17 cellular contexts compared by ENCODE assay signal in genomic region chr16:31485571-31485970, GRCh38. TPM values are rescaled to one million over a fixed set of nuclear protein-coding genes. Genes with fewer than 3 reads are reported as not detected.
DNase-seq lines count a peak whose midpoint lies in the region; ATAC-seq, FAIRE-seq and TF ChIP-seq lines count a peak whose summit lies in the region.
"Had no signal": no experiment of that assay in that cellular context is flagged by ENCODE, and none has a peak within 500 bp of the region (broad histone marks: within the 10 kb centered on the region; RNA-seq: fewer than 3 reads in every experiment).

No MANE protein-coding gene starts in this region.

- H3K36me3 Mint-ChIP-seq in WTC11, result peaks cover under 1% of the 10 kb centered on the region; the same call in 1 of the 2 replicates
- H3K36me3 Mint-ChIP-seq in activated CD8-positive, alpha-beta T cell treated with anti-CD3 and anti-CD28 coated beads, Interleukin-2, amount 10 ng/mL, durations not matched to agents 7 days and 5 days (ENCODE audit: low read depth), result peaks cover 3% of the 10 kb centered on the region

- TF ChIP-seq CTCF in WTC11 (IDR thresholded peaks at IDR 0.05) (no peak), HepG2 (CRISPR knock-in tag; IDR thresholded peaks at IDR 0.05) (no peak), upper lobe of left lung (IDR thresholded peaks at IDR 0.05) (no peak)

- H3K27ac Mint-ChIP-seq in WTC11, result no peak overlapping the region
- no peak overlapping the region for H3K27ac Mint-ChIP-seq in activated CD8-positive, alpha-beta T cell treated with anti-CD3 and anti-CD28 coated beads, Interleukin-2, amount 10 ng/mL, durations not matched to agents 7 days and 5 days
- H3K27ac Mint-ChIP-seq: HFFc6 had no signal

- intact Hi-C loops in HepG2 (cut with micrococcal nuclease; ENCODE audit: unreplicated experiment), result no loop called here

- H2AFZ ChIP-seq in HepG2 (ENCODE audit: low read length), result no peak overlapping the region

- ATAC-seq in WTC11, result no peak
- no peak for ATAC-seq in HepG2
- no peak for ATAC-seq in upper lobe of left lung (ENCODE audit: low FRiP score in 2 of 2)
- ATAC-seq in activated CD8-positive, alpha-beta T cell treated with anti-CD3 and anti-CD28 coated beads, Interleukin-2, amount 10 ng/mL, durations not matched to agents 7 days and 5 days, result no peak
- ATAC-seq: PC-3 had no signal

- peaks cover 32% of the 10 kb centered on the region for H3K4me1 ChIP-seq in HepG2 (ENCODE audit: insufficient read depth, low read length)
- peaks cover 18 to 39% (median 29%) of the 10 kb centered on the region in 4 donors for H3K4me1 ChIP-seq in upper lobe of left lung
- H3K4me1 ChIP-seq in SJCRH30, result peaks cover 7% of the 10 kb centered on the region; the same call in 1 of the 2 replicates
- H3K4me1 ChIP-seq: BE2C had no signal

- peaks cover 8% of the 10 kb centered on the region for H3K4me1 Mint-ChIP-seq in WTC11
- peaks cover 11% of the 10 kb centered on the region for H3K4me1 Mint-ChIP-seq in activated CD8-positive, alpha-beta T cell treated with anti-CD3 and anti-CD28 coated beads, Interleukin-2, amount 10 ng/mL, durations not matched to agents 7 days and 5 days (ENCODE audit: low read depth)

- no peak for TF ChIP-seq RAD21 in HepG2 (CRISPR knock-in tag; IDR thresholded peaks at IDR 0.05)

- TF ChIP-seq POLR2A in HepG2 (IDR thresholded peaks at IDR 0.05; ENCODE audit: insufficient read depth in 1 of 2, low read depth in 2 of 2, low read length in 2 of 2) (no peak), upper lobe of left lung (IDR thresholded peaks at IDR 0.05) (no peak)

- no peaks in the 10 kb centered on the region for H3K9me3 Mint-ChIP-seq in WTC11
- no peaks in the 10 kb centered on the region for H3K9me3 Mint-ChIP-seq in activated CD8-positive, alpha-beta T cell treated with anti-CD3 and anti-CD28 coated beads, Interleukin-2, amount 10 ng/mL, durations not matched to agents 7 days and 5 days (ENCODE audit: insufficient read depth)
- H3K9me3 Mint-ChIP-seq: HFFc6 had no signal

- H3K9ac ChIP-seq in HepG2 (ENCODE audit: insufficient read depth, low read depth, low read length), result no peak overlapping the region
- H3K9ac ChIP-seq: KMS-11 had no signal

- H4K20me1 ChIP-seq in HepG2 (ENCODE audit: insufficient read depth, low read length), result no peaks in the 10 kb centered on the region

- no peaks in the 10 kb centered on the region for H3K9me3 ChIP-seq in HepG2 (ENCODE audit: low read length)
- no peaks in the 10 kb centered on the region for H3K9me3 ChIP-seq in upper lobe of left lung
- H3K9me3 ChIP-seq in SJCRH30 (replicated peaks), result no peaks in the 10 kb centered on the region
- H3K9me3 ChIP-seq: BE2C had no signal

- no peak overlapping the region for H3K4me2 ChIP-seq in HepG2 (ENCODE audit: low read depth, low read length)
- H3K4me2 ChIP-seq: KMS-11 had no signal

- TF ChIP-seq EP300 in HepG2 (IDR thresholded peaks at IDR 0.05; ENCODE audit: low read depth in 2 of 2, low read length in 2 of 2) (no peak), HepG2 (CRISPR knock-in tag; IDR thresholded peaks at IDR 0.05; ENCODE audit: borderline replicate concordance) (no peak), upper lobe of left lung (IDR thresholded peaks at IDR 0.05) (no peak)

- H3K36me3 ChIP-seq in HepG2 (replicated peaks in 1 of 2; ENCODE audit: control insufficient read depth in 1 of 2, insufficient read depth in 2 of 2, low read length in 2 of 2) (peaks cover 0 to 8% of the 10 kb centered on the region in 2 experiments; a peak in 2 of 5 replicates), upper lobe of left lung (peaks cover 0 to 7% (median 3%) of the 10 kb centered on the region in 4 donors), SJCRH30 (no peaks in the 10 kb centered on the region; the same call in 1 of the 2 replicates)
- H3K36me3 ChIP-seq: BE2C had no signal

- POLR2A ChIA-PET in WTC11 (lab: Charles Lee), result no interaction called here
- POLR2A ChIA-PET in HepG2 (lab: Yijun Ruan, JAX), result interaction anchor here (0.7 to 1.9 kb wide), 2 partner anchors 9 to 228 kb away, joined by 3 to 6 read pairs; a partner anchor contains a TSS
- POLR2A ChIA-PET in activated CD8-positive, alpha-beta T cell treated with anti-CD3 and anti-CD28 coated beads, Interleukin-2, amount 10 ng/mL, durations not matched to agents 7 days and 5 days (lab: Charles Lee), result interaction anchor here (1.3 kb wide), 1 partner anchor 388 kb away, joined by 3 read pairs; the partner anchor contains the start of gene ZNF267

- FAIRE-seq in HepG2 (lab: Jason Lieb, UNC), result no peak

- peaks cover 89% of the 10 kb centered on the region for H3K27me3 Mint-ChIP-seq in WTC11 (ENCODE audit: low read depth)
- H3K27me3 Mint-ChIP-seq in activated CD8-positive, alpha-beta T cell treated with anti-CD3 and anti-CD28 coated beads, Interleukin-2, amount 10 ng/mL, durations not matched to agents 7 days and 5 days (ENCODE audit: low read depth), result peaks cover 23% of the 10 kb centered on the region

- in situ Hi-C loops in HepG2 (cut with HindIII; ENCODE audit: extremely low pct_ligation_motif_present, low pct_unique_long_range_greater_than_20kb), result no loop called here

- CTCF ChIA-PET in WTC11 (lab: Charles Lee) (interaction anchor here (1.6 kb wide), 1 partner anchor 12 kb away, joined by 5 read pairs; no protein-coding TSS in a partner anchor), HepG2 (lab: Yijun Ruan, JAX; ENCODE audit: low intra/inter-chr PET ratio, low total read pairs) (no interaction called here)
- CTCF ChIA-PET in activated CD8-positive, alpha-beta T cell treated with anti-CD3 and anti-CD28 coated beads, Interleukin-2, amount 10 ng/mL, durations not matched to agents 7 days and 5 days (lab: Charles Lee), result no interaction called here

- 0 out of 2 replicates have a peak overlapping the region, but pooled peaks have one; percentile 24 for H3K4me3 Mint-ChIP-seq in WTC11
- no peak overlapping the region for H3K4me3 Mint-ChIP-seq in activated CD8-positive, alpha-beta T cell treated with anti-CD3 and anti-CD28 coated beads, Interleukin-2, amount 10 ng/mL, durations not matched to agents 7 days and 5 days
- H3K4me3 Mint-ChIP-seq: HFFc6 had no signal

- DNase-seq in WTC11 (ENCODE audit: low spot score), result no peak
- DNase-seq in HepG2 (ENCODE audit: low spot score), result no peak
- peak in 1 of 2 donors; percentile 76 for DNase-seq in upper lobe of left lung
- DNase-seq in SJCRH30, result no peak
- no peak for DNase-seq in activated CD8-positive, alpha-beta T cell treated with anti-CD3 and anti-CD28 coated beads, Interleukin-2, amount 10 ng/mL, durations not matched to agents 7 days and 5 days
- DNase-seq: BE2C, GOT3, HFFc6, NCI-H1105, NCI-H1694 treated with DMSO at 0.1 percent for 48 hours, NCI-H345, NCI-H526 treated with DMSO at 0.1 percent for 48 hours, PC-3 had no signal

- H3K4me3 ChIP-seq in HepG2 (replicated peaks in 1 of 3; ENCODE audit: insufficient read depth in 1 of 3, low read depth in 2 of 3, low read length in 3 of 3) (no peak overlapping the region), upper lobe of left lung (peak overlapping the region in 1 of 4 donors; percentile 61), SJCRH30 (no peak overlapping the region)

- no peaks in the 10 kb centered on the region for H3K79me2 ChIP-seq in HepG2 (ENCODE audit: insufficient read depth, low read length)

- H3K27ac ChIP-seq in HepG2 (ENCODE audit: extremely low read length, insufficient read depth, low read length) (no peak overlapping the region), upper lobe of left lung (peak overlapping the region in 3 of 4 donors; percentile 53 to 70 (median 54)), SJCRH30 (no peak overlapping the region)
- H3K27ac ChIP-seq: KMS-11 had no signal

- WGBS in HepG2 (ENCODE audit: low lambda C conversion rate), result 90% methylated on average over 17 of the region's 17 CpGs
- WGBS in upper lobe of left lung, 2 donors, result 89 to 93% methylated on average over 16 to 17 of the region's 17 CpGs

- BruUV-seq in HepG2 (replicated peaks; lab: Mats Ljungman, UMichigan), result no TSS peak

- peaks cover 0 to 15% of the 10 kb centered on the region in 2 experiments; a peak in 4 of 5 replicates for H3K27me3 ChIP-seq in HepG2 (ENCODE audit: control insufficient read depth in 1 of 2, insufficient read depth in 2 of 2, low read length in 2 of 2)
- peaks cover 0 to 3% (median 0%) of the 10 kb centered on the region in 4 donors for H3K27me3 ChIP-seq in upper lobe of left lung
- no peaks in the 10 kb centered on the region for H3K27me3 ChIP-seq in SJCRH30

RNA-seq across cellular contexts. Expression of gene SLC5A2, which starts 2.6 kb away (rescaled TPM):
- total RNA-seq in WTC11 (2021) (0.83 to 1.7 TPM (median 1.1 TPM) in 3 replicates), HepG2 (2016; rRNA removed; fragmentation: Illumina TruSeq; extraction: Trizol) (0.44 and 0.97 TPM in 2 replicates), upper lobe of left lung (1 to 10 TPM in 4 of 6 donors, under 1 TPM in 2; 0.84 to 3.3 (median 1.2) TPM)
- total RNA-seq in HepG2 (2016; cell fraction: cytosol; rRNA removed; fragmentation: Illumina TruSeq; extraction: Trizol; ENCODE audit: low read depth), result 0.30 and 0.44 TPM in 2 replicates
- 0.97 TPM in 1 of 2 replicates, not detected in the other for total RNA-seq in HepG2 (2016; cell fraction: insoluble cytoplasmic fraction; rRNA removed; fragmentation: Illumina TruSeq; extraction: Trizol)
- 0.53 and 0.72 TPM in 2 replicates for total RNA-seq in HepG2 (2016; cell fraction: membrane; rRNA removed; fragmentation: Illumina TruSeq; extraction: Trizol)
- total RNA-seq in HepG2 (2016; cell fraction: nucleus; rRNA removed; fragmentation: Illumina TruSeq; extraction: Trizol), result 0.81 and 2.1 TPM in 2 replicates
- 0.24 and 0.64 TPM in 2 replicates for polyA plus RNA-seq in HepG2 (2011; rRNA removed)
- polyA plus RNA-seq in HepG2 (2011; cell fraction: cytosol; rRNA removed), result 0.10 and 0.27 TPM in 2 replicates
- 3.9 and 6.8 TPM in 2 replicates for polyA plus RNA-seq in HepG2 (2011; cell fraction: nucleus; rRNA removed)
- 2.0 and 11.8 TPM in 2 replicates for polyA plus RNA-seq in HepG2 (2012)
- 0.08 and 0.14 TPM in 2 replicates for polyA plus RNA-seq in HepG2 (2016; cell fraction: cytosol; fragmentation: Illumina TruSeq; extraction: Trizol; ENCODE audit: low read depth)
- polyA plus RNA-seq in HepG2 (2016; cell fraction: insoluble cytoplasmic fraction; fragmentation: Illumina TruSeq; extraction: Trizol; ENCODE audit: low read depth), result 0.51 TPM in 1 of 2 replicates, not detected in the other
- 0.20 and 0.42 TPM in 2 replicates for polyA plus RNA-seq in HepG2 (2016; cell fraction: membrane; fragmentation: Illumina TruSeq; extraction: Trizol; ENCODE audit: low read depth)
- polyA plus RNA-seq in HepG2 (2016; cell fraction: nucleus; fragmentation: Illumina TruSeq; extraction: Trizol; ENCODE audit: insufficient read depth, low read depth), result 3.2 TPM in 2 replicates
- 0.09 and 1.2 TPM in 2 replicates for polyA minus RNA-seq in HepG2 (2011; rRNA and poly(A)+ RNA removed; ENCODE audit: low replicate concordance)
- polyA minus RNA-seq in HepG2 (2011; cell fraction: cytosol; rRNA and poly(A)+ RNA removed), result not detected in 2 replicates
- 0.77 and 0.87 TPM in 2 replicates for polyA minus RNA-seq in HepG2 (2011; cell fraction: nucleus; rRNA and poly(A)+ RNA removed)
- 0.04 TPM in 1 of 2 replicates, not detected in the other for total RNA-seq in SJCRH30 (2014; rRNA removed; shearing (Covaris generic))
- under 1 TPM in 1 of 2 experiments, not detected in 1; 0.13 TPM for total RNA-seq in activated CD8-positive, alpha-beta T cell treated with anti-CD3 and anti-CD28 coated beads, Interleukin-2, amount 10 ng/mL, durations not matched to agents 7 days and 5 days
- total RNA-seq: MCF 10A had no signal
- polyA plus RNA-seq: AG04450 had no signal

RNA-seq across cellular contexts. Expression of gene TGFB1I1, which starts 13.6 kb away (rescaled TPM):
- total RNA-seq in WTC11 (2021), result 4.3 to 5.3 TPM (median 4.6 TPM) in 3 replicates
- total RNA-seq in HepG2 (2016; rRNA removed; fragmentation: Illumina TruSeq; extraction: Trizol), result 0.52 and 0.80 TPM in 2 replicates
- 0.53 and 0.61 TPM in 2 replicates for total RNA-seq in HepG2 (2016; cell fraction: cytosol; rRNA removed; fragmentation: Illumina TruSeq; extraction: Trizol; ENCODE audit: low read depth)
- total RNA-seq in HepG2 (2016; cell fraction: insoluble cytoplasmic fraction; rRNA removed; fragmentation: Illumina TruSeq; extraction: Trizol), result 0.31 and 0.87 TPM in 2 replicates
- 0.72 and 0.80 TPM in 2 replicates for total RNA-seq in HepG2 (2016; cell fraction: membrane; rRNA removed; fragmentation: Illumina TruSeq; extraction: Trizol)
- 0.84 and 0.97 TPM in 2 replicates for total RNA-seq in HepG2 (2016; cell fraction: nucleus; rRNA removed; fragmentation: Illumina TruSeq; extraction: Trizol)
- 2.9 TPM in 2 replicates for polyA plus RNA-seq in HepG2 (2011; rRNA removed)
- 2.2 and 2.6 TPM in 2 replicates for polyA plus RNA-seq in HepG2 (2011; cell fraction: cytosol; rRNA removed)
- polyA plus RNA-seq in HepG2 (2011; cell fraction: nucleus; rRNA removed), result 6.8 and 7.8 TPM in 2 replicates
- 0.55 and 1.2 TPM in 2 replicates for polyA plus RNA-seq in HepG2 (2012)
- 1.5 and 2.0 TPM in 2 replicates for polyA plus RNA-seq in HepG2 (2016; cell fraction: cytosol; fragmentation: Illumina TruSeq; extraction: Trizol; ENCODE audit: low read depth)
- polyA plus RNA-seq in HepG2 (2016; cell fraction: insoluble cytoplasmic fraction; fragmentation: Illumina TruSeq; extraction: Trizol; ENCODE audit: low read depth), result 1.0 and 1.6 TPM in 2 replicates
- 1.6 and 2.4 TPM in 2 replicates for polyA plus RNA-seq in HepG2 (2016; cell fraction: membrane; fragmentation: Illumina TruSeq; extraction: Trizol; ENCODE audit: low read depth)
- 1.2 and 2.2 TPM in 2 replicates for polyA plus RNA-seq in HepG2 (2016; cell fraction: nucleus; fragmentation: Illumina TruSeq; extraction: Trizol; ENCODE audit: insufficient read depth, low read depth)
- polyA minus RNA-seq in HepG2 (2011; rRNA and poly(A)+ RNA removed; ENCODE audit: low replicate concordance), result 1.8 and 12.1 TPM in 2 replicates
- polyA minus RNA-seq in HepG2 (2011; cell fraction: cytosol; rRNA and poly(A)+ RNA removed), result 1.4 and 3.0 TPM in 2 replicates
- 1.2 and 3.4 TPM in 2 replicates for polyA minus RNA-seq in HepG2 (2011; cell fraction: nucleus; rRNA and poly(A)+ RNA removed)
- total RNA-seq in upper lobe of left lung, result 10 to 100 TPM; 21.0 to 62.8 (median 27.8) TPM
- 12.9 and 13.1 TPM in 2 replicates for total RNA-seq in SJCRH30 (2014; rRNA removed; shearing (Covaris generic))
- total RNA-seq in activated CD8-positive, alpha-beta T cell treated with anti-CD3 and anti-CD28 coated beads, Interleukin-2, amount 10 ng/mL, durations not matched to agents 7 days and 5 days, result under 1 TPM; 0.83 to 0.92 TPM

RNA-seq across cellular contexts. Expression of gene RUSF1, which starts 22.6 kb away (rescaled TPM):
- total RNA-seq in WTC11 (2021), result 35.9 to 41.8 TPM (median 39.4 TPM) in 3 replicates
- 18.3 and 40.8 TPM in 2 replicates for total RNA-seq in HepG2 (2016; rRNA removed; fragmentation: Illumina TruSeq; extraction: Trizol)
- 8.5 and 8.7 TPM in 2 replicates for total RNA-seq in HepG2 (2016; cell fraction: cytosol; rRNA removed; fragmentation: Illumina TruSeq; extraction: Trizol; ENCODE audit: low read depth)
- total RNA-seq in HepG2 (2016; cell fraction: insoluble cytoplasmic fraction; rRNA removed; fragmentation: Illumina TruSeq; extraction: Trizol), result 16.7 and 41.4 TPM in 2 replicates
- total RNA-seq in HepG2 (2016; cell fraction: membrane; rRNA removed; fragmentation: Illumina TruSeq; extraction: Trizol), result 10.5 and 11.4 TPM in 2 replicates
- 48.9 and 60.3 TPM in 2 replicates for total RNA-seq in HepG2 (2016; cell fraction: nucleus; rRNA removed; fragmentation: Illumina TruSeq; extraction: Trizol)
- 50.2 and 69.9 TPM in 2 replicates for polyA plus RNA-seq in HepG2 (2011; rRNA removed)
- polyA plus RNA-seq in HepG2 (2011; cell fraction: cytosol; rRNA removed), result 28.1 and 38.9 TPM in 2 replicates
- polyA plus RNA-seq in HepG2 (2011; cell fraction: nucleus; rRNA removed), result 352 and 416 TPM in 2 replicates
- polyA plus RNA-seq in HepG2 (2012), result 53.4 and 53.6 TPM in 2 replicates
- polyA plus RNA-seq in HepG2 (2016; cell fraction: cytosol; fragmentation: Illumina TruSeq; extraction: Trizol; ENCODE audit: low read depth), result 5.4 TPM in 2 replicates
- 15.6 and 18.6 TPM in 2 replicates for polyA plus RNA-seq in HepG2 (2016; cell fraction: insoluble cytoplasmic fraction; fragmentation: Illumina TruSeq; extraction: Trizol; ENCODE audit: low read depth)
- 8.3 and 8.9 TPM in 2 replicates for polyA plus RNA-seq in HepG2 (2016; cell fraction: membrane; fragmentation: Illumina TruSeq; extraction: Trizol; ENCODE audit: low read depth)
- polyA plus RNA-seq in HepG2 (2016; cell fraction: nucleus; fragmentation: Illumina TruSeq; extraction: Trizol; ENCODE audit: insufficient read depth, low read depth), result 132 and 141 TPM in 2 replicates
- 53.9 and 91.0 TPM in 2 replicates for polyA minus RNA-seq in HepG2 (2011; rRNA and poly(A)+ RNA removed; ENCODE audit: low replicate concordance)
- 21.0 and 32.2 TPM in 2 replicates for polyA minus RNA-seq in HepG2 (2011; cell fraction: cytosol; rRNA and poly(A)+ RNA removed)
- polyA minus RNA-seq in HepG2 (2011; cell fraction: nucleus; rRNA and poly(A)+ RNA removed), result 61.2 and 62.3 TPM in 2 replicates
- 100 to 1,000 TPM in 1 of 6 donors, 10 to 100 TPM in 5; 46.8 to 132 (median 80.6) TPM for total RNA-seq in upper lobe of left lung
- total RNA-seq in SJCRH30 (2014; rRNA removed; shearing (Covaris generic)), result 20.8 and 21.0 TPM in 2 replicates
- total RNA-seq in activated CD8-positive, alpha-beta T cell treated with anti-CD3 and anti-CD28 coated beads, Interleukin-2, amount 10 ng/mL, durations not matched to agents 7 days and 5 days, result 10 to 100 TPM; 31.7 to 32.8 TPM

RNA-seq across cellular contexts. Expression of gene ARMC5, which starts 26.3 kb away (rescaled TPM):
- total RNA-seq in WTC11 (2021) (11.3 to 13.2 TPM (median 13.0 TPM) in 3 replicates), HepG2 (2016; rRNA removed; fragmentation: Illumina TruSeq; extraction: Trizol) (13.0 and 22.3 TPM in 2 replicates), upper lobe of left lung (10 to 100 TPM in 5 of 6 donors, 1 to 10 TPM in 1; 6.6 to 18.9 (median 16.2) TPM)
- 2.5 and 3.1 TPM in 2 replicates for total RNA-seq in HepG2 (2016; cell fraction: cytosol; rRNA removed; fragmentation: Illumina TruSeq; extraction: Trizol; ENCODE audit: low read depth)
- total RNA-seq in HepG2 (2016; cell fraction: insoluble cytoplasmic fraction; rRNA removed; fragmentation: Illumina TruSeq; extraction: Trizol), result 10.7 and 21.4 TPM in 2 replicates
- total RNA-seq in HepG2 (2016; cell fraction: membrane; rRNA removed; fragmentation: Illumina TruSeq; extraction: Trizol), result 5.2 and 6.5 TPM in 2 replicates
- total RNA-seq in HepG2 (2016; cell fraction: nucleus; rRNA removed; fragmentation: Illumina TruSeq; extraction: Trizol), result 20.2 and 21.0 TPM in 2 replicates
- polyA plus RNA-seq in HepG2 (2011; rRNA removed), result 10.8 and 11.9 TPM in 2 replicates
- polyA plus RNA-seq in HepG2 (2011; cell fraction: cytosol; rRNA removed), result 6.1 and 8.8 TPM in 2 replicates
- 83.4 and 108 TPM in 2 replicates for polyA plus RNA-seq in HepG2 (2011; cell fraction: nucleus; rRNA removed)
- polyA plus RNA-seq in HepG2 (2012), result 6.3 and 9.1 TPM in 2 replicates
- polyA plus RNA-seq in HepG2 (2016; cell fraction: cytosol; fragmentation: Illumina TruSeq; extraction: Trizol; ENCODE audit: low read depth), result 1.9 and 2.5 TPM in 2 replicates
- 13.4 and 15.6 TPM in 2 replicates for polyA plus RNA-seq in HepG2 (2016; cell fraction: insoluble cytoplasmic fraction; fragmentation: Illumina TruSeq; extraction: Trizol; ENCODE audit: low read depth)
- 3.6 and 4.2 TPM in 2 replicates for polyA plus RNA-seq in HepG2 (2016; cell fraction: membrane; fragmentation: Illumina TruSeq; extraction: Trizol; ENCODE audit: low read depth)
- polyA plus RNA-seq in HepG2 (2016; cell fraction: nucleus; fragmentation: Illumina TruSeq; extraction: Trizol; ENCODE audit: insufficient read depth, low read depth), result 51.3 and 57.5 TPM in 2 replicates
- polyA minus RNA-seq in HepG2 (2011; rRNA and poly(A)+ RNA removed; ENCODE audit: low replicate concordance), result 7.1 and 29.7 TPM in 2 replicates
- polyA minus RNA-seq in HepG2 (2011; cell fraction: cytosol; rRNA and poly(A)+ RNA removed), result 6.3 and 6.8 TPM in 2 replicates
- 19.5 and 24.3 TPM in 2 replicates for polyA minus RNA-seq in HepG2 (2011; cell fraction: nucleus; rRNA and poly(A)+ RNA removed)
- 6.1 and 6.7 TPM in 2 replicates for total RNA-seq in SJCRH30 (2014; rRNA removed; shearing (Covaris generic))
- total RNA-seq in activated CD8-positive, alpha-beta T cell treated with anti-CD3 and anti-CD28 coated beads, Interleukin-2, amount 10 ng/mL, durations not matched to agents 7 days and 5 days, result 10 to 100 TPM; 18.9 to 19.1 TPM

RNA-seq across cellular contexts. Expression of gene AHSP, which starts 42.1 kb away (rescaled TPM):
- 0.60 to 0.81 TPM in 2 of 3 replicates, not detected in the other for total RNA-seq in WTC11 (2021)
- total RNA-seq in HepG2 (2016; rRNA removed; fragmentation: Illumina TruSeq; extraction: Trizol), result not detected in 2 replicates
- total RNA-seq in HepG2 (2016; cell fraction: cytosol; rRNA removed; fragmentation: Illumina TruSeq; extraction: Trizol; ENCODE audit: low read depth), result not detected in 2 replicates
- not detected in 2 replicates for total RNA-seq in HepG2 (2016; cell fraction: insoluble cytoplasmic fraction; rRNA removed; fragmentation: Illumina TruSeq; extraction: Trizol)
- not detected in 2 replicates for total RNA-seq in HepG2 (2016; cell fraction: membrane; rRNA removed; fragmentation: Illumina TruSeq; extraction: Trizol)
- not detected in 2 replicates for total RNA-seq in HepG2 (2016; cell fraction: nucleus; rRNA removed; fragmentation: Illumina TruSeq; extraction: Trizol)
- polyA plus RNA-seq in HepG2 (2011; rRNA removed), result not detected in 2 replicates
- polyA plus RNA-seq in HepG2 (2011; cell fraction: cytosol; rRNA removed), result not detected in 2 replicates
- not detected in 2 replicates for polyA plus RNA-seq in HepG2 (2011; cell fraction: nucleus; rRNA removed)
- polyA plus RNA-seq in HepG2 (2012), result not detected in 2 replicates
- not detected in 2 replicates for polyA plus RNA-seq in HepG2 (2016; cell fraction: cytosol; fragmentation: Illumina TruSeq; extraction: Trizol; ENCODE audit: low read depth)
- not detected in 2 replicates for polyA plus RNA-seq in HepG2 (2016; cell fraction: insoluble cytoplasmic fraction; fragmentation: Illumina TruSeq; extraction: Trizol; ENCODE audit: low read depth)
- polyA plus RNA-seq in HepG2 (2016; cell fraction: membrane; fragmentation: Illumina TruSeq; extraction: Trizol; ENCODE audit: low read depth), result not detected in 2 replicates
- not detected in 2 replicates for polyA plus RNA-seq in HepG2 (2016; cell fraction: nucleus; fragmentation: Illumina TruSeq; extraction: Trizol; ENCODE audit: insufficient read depth, low read depth)
- not detected in 2 replicates for polyA minus RNA-seq in HepG2 (2011; rRNA and poly(A)+ RNA removed; ENCODE audit: low replicate concordance)
- polyA minus RNA-seq in HepG2 (2011; cell fraction: cytosol; rRNA and poly(A)+ RNA removed), result not detected in 2 replicates
- polyA minus RNA-seq in HepG2 (2011; cell fraction: nucleus; rRNA and poly(A)+ RNA removed), result not detected in 2 replicates
- not detected for total RNA-seq in upper lobe of left lung
- not detected in 2 replicates for total RNA-seq in SJCRH30 (2014; rRNA removed; shearing (Covaris generic))
- not detected for total RNA-seq in activated CD8-positive, alpha-beta T cell treated with anti-CD3 and anti-CD28 coated beads, Interleukin-2, amount 10 ng/mL, durations not matched to agents 7 days and 5 days
- total RNA-seq: HFFc6, MCF 10A, PC-3, SK-MEL-5 had no signal
- polyA plus RNA-seq: AG04450 had no signal

Comparison
In these comparisons a context has a peak if more than half of its experiments do, and no peak if none do; other contexts are left out.
1. H3K27ac ChIP-seq: peak in upper lobe of left lung (3 of 4); none in HepG2 (single experiment) and SJCRH30 (single experiment).